32 cellular contexts compared by ENCODE assay signal in genomic region chr15:61115241-61115640, GRCh38.
A peak's percentile ranks its signal among the peaks of the same experiment; 100 is the strongest.
DNase-seq lines count a peak whose midpoint lies in the region; ATAC-seq and TF ChIP-seq lines count a peak whose summit lies in the region.
"Had no signal": no experiment of that assay in that cellular context is flagged by ENCODE, and none has a peak within 500 bp of the region (broad histone marks: within the 10 kb centered on the region; RNA-seq: fewer than 3 reads in every experiment).

No MANE protein-coding gene starts in this region.

- H3K79me2 ChIP-seq in osteoblast (ENCODE audit: insufficient read depth, low read length) = no peaks in the 10 kb centered on the region

- no peaks in the 10 kb centered on the region for H3K36me3 Mint-ChIP-seq in HFFc6 (ENCODE audit: low read depth)
- H3K36me3 Mint-ChIP-seq: activated naive CD4-positive, alpha-beta T cell treated with anti-CD3 and anti-CD28 coated beads, Interleukin-2, amount 50 U/mL, for 72 hours; memory B cell had no signal

- no peak overlapping the region for H3K4me3 Mint-ChIP-seq in HFFc6
- H3K4me3 Mint-ChIP-seq: memory B cell, neural crest cell had no signal

- H3K4me1 ChIP-seq in osteoblast (ENCODE audit: insufficient read depth, low read length) = peaks cover 9% of the 10 kb centered on the region
- H3K4me1 ChIP-seq in mucosa of descending colon (ENCODE audit: low read depth) = no peaks in the 10 kb centered on the region
- H3K4me1 ChIP-seq: left lung, right lobe of liver, stomach had no signal

- H2AFZ ChIP-seq in osteoblast (ENCODE audit: low read length) = no peak overlapping the region

- H3K4me3 ChIP-seq in osteoblast (ENCODE audit: insufficient read depth, low read length) (no peak overlapping the region), mucosa of descending colon (no peak overlapping the region)
- H3K4me3 ChIP-seq: coronary artery, left lung, right lobe of liver, stomach, thyroid gland had no signal

- no peak overlapping the region for H3K27ac ChIP-seq in osteoblast (ENCODE audit: low read depth, low read length)
- H3K27ac ChIP-seq: coronary artery, epithelial cell of prostate, KMS-11, left lung, right lobe of liver, stomach, thyroid gland, VCaP had no signal

- DNase-seq in AG20443 (ENCODE audit: low spot score) (peak; percentile 86), HFFc6 (peak; percentile 43), astrocyte of the hippocampus (ENCODE audit: low read depth, low spot score) (peak; percentile 87), osteoblast (ENCODE audit: insufficient read length, low spot score, missing footprints) (peak; percentile 18), NCI-H748 (lab: John Stamatoyannopoulos, UW; ENCODE audit: unreplicated experiment) (no peak), cerebellar nuclear complex (lab: John Stamatoyannopoulos, UW) (no peak), mucosa of descending colon (no peak)
- DNase-seq: activated CD4-positive, alpha-beta T cell treated with anti-CD3 and anti-CD28 coated beads for 48 hours; activated T-cell treated with anti-CD3 and anti-CD28 coated beads for 4 hours; Calu3; effector CD8-positive, alpha-beta T cell; H7; left lung; NCI-H1436 treated with DMSO at 0.1 percent for 48 hours; NCI-H2081 treated with DMSO at 0.1 percent for 48 hours; NCI-H345; NCI-H69; posterior cingulate gyrus; right lobe of liver; stimulated activated CD4-positive, alpha-beta T cell treated with anti-CD3 and anti-CD28 coated beads, Interleukin-12 subunit alpha, Interleukin-12 subunit beta, amount 100 ng/mL, for 4 hours; stimulated activated CD4-positive, alpha-beta T cell treated with anti-CD3 and anti-CD28 coated beads, Interleukin-2, amount 100 ng/mL, for 48 hours; stomach; SW 1271; T-helper 9 cell; thyroid gland had no signal

- peaks cover 4% of the 10 kb centered on the region; the same call in 1 of the 2 replicates for H3K27me3 Mint-ChIP-seq in HFFc6 (ENCODE audit: insufficient read depth)

- no peaks in the 10 kb centered on the region for H3K9me3 ChIP-seq in osteoblast (ENCODE audit: low read depth, low read length)
- H3K9me3 ChIP-seq in mucosa of descending colon = no peaks in the 10 kb centered on the region
- H3K9me3 ChIP-seq: left lung, right lobe of liver, stomach, thyroid gland had no signal

- no peaks in the 10 kb centered on the region for H3K36me3 ChIP-seq in osteoblast (ENCODE audit: insufficient read depth, low read length)
- H3K36me3 ChIP-seq in mucosa of descending colon (ENCODE audit: low read depth) = no peaks in the 10 kb centered on the region
- H3K36me3 ChIP-seq: left lung, right lobe of liver, stomach, thyroid gland had no signal

- peaks cover 9% of the 10 kb centered on the region for H3K4me1 Mint-ChIP-seq in HFFc6 (ENCODE audit: low read depth)
- H3K4me1 Mint-ChIP-seq: memory B cell had no signal

- no peaks in the 10 kb centered on the region for H4K20me1 ChIP-seq in osteoblast (ENCODE audit: insufficient read depth, low read length)

- H3K27me3 ChIP-seq in osteoblast (ENCODE audit: insufficient read depth, low read length) = no peaks in the 10 kb centered on the region
- H3K27me3 ChIP-seq: left lung, right lobe of liver, stomach, thyroid gland had no signal

- peak overlapping the region; percentile 16 for H3K4me2 ChIP-seq in osteoblast (ENCODE audit: insufficient read depth, low read length)
- H3K4me2 ChIP-seq: KMS-11 had no signal

- H3K27ac Mint-ChIP-seq in HFFc6 = no peak overlapping the region
- H3K27ac Mint-ChIP-seq: activated naive CD4-positive, alpha-beta T cell treated with anti-CD3 and anti-CD28 coated beads, Interleukin-2, amount 50 U/mL, for 72 hours; memory B cell had no signal

- intact Hi-C loops in mucosa of descending colon (cut with DNase I, micrococcal nuclease) = no loop called here

- no peaks in the 10 kb centered on the region for H3K9me3 Mint-ChIP-seq in HFFc6
- H3K9me3 Mint-ChIP-seq: activated naive CD4-positive, alpha-beta T cell treated with anti-CD3 and anti-CD28 coated beads, Interleukin-2, amount 50 U/mL, for 72 hours; memory B cell; neural crest cell had no signal

- ATAC-seq in mucosa of descending colon = no peak
- ATAC-seq: left lung had no signal

- TF ChIP-seq CTCF in HFFc6 (IDR thresholded peaks at IDR 0.05) = no peak
- no peak for TF ChIP-seq CTCF in osteoblast (IDR thresholded peaks at IDR 0.05; ENCODE audit: extremely low read depth, low read depth, low read length)
- TF ChIP-seq CTCF in mucosa of descending colon (IDR thresholded peaks at IDR 0.05) = no peak

Comparison
In these comparisons a context has a peak if more than half of its experiments do, and no peak if none do; other contexts are left out.
1. DNase-seq: peak in AG20443 (single experiment), HFFc6 (single experiment), astrocyte of the hippocampus (single experiment) and osteoblast (single experiment); none in NCI-H748 (single experiment), cerebellar nuclear complex (0 of 2) and mucosa of descending colon (0 of 3).